In genomic region chr1:39733161-39733560, GRCh38 we compare ENCODE assay signal across 1 cellular context.
TF ChIP-seq lines count a peak whose summit lies in the region.

No MANE protein-coding gene starts in this region.

TF ChIP-seq in IMR-90, 13 proteins besides CTCF, POLR2A, EP300 and RAD21:
- no peak for TF ChIP-seq RFX5 (IDR thresholded peaks at IDR 0.05; ENCODE audit: low read depth, low read length)
- no peak for TF ChIP-seq MAZ (IDR thresholded peaks at IDR 0.05; ENCODE audit: borderline replicate concordance, low read depth, low read length)
- no peak for TF ChIP-seq MXI1 (IDR thresholded peaks at IDR 0.05; ENCODE audit: borderline replicate concordance, low read depth, low read length)
- TF ChIP-seq BHLHE40 (IDR thresholded peaks at IDR 0.05; ENCODE audit: low read depth, low read length): no peak
- no peak for TF ChIP-seq NFE2L2 (IDR thresholded peaks at IDR 0.05; ENCODE audit: low read depth, low read length)
- TF ChIP-seq CHD1 (IDR thresholded peaks at IDR 0.05; ENCODE audit: low read depth, low read length): no peak
- no peak for TF ChIP-seq RCOR1 (IDR thresholded peaks at IDR 0.05; ENCODE audit: insufficient replicate concordance, low read length)
- TF ChIP-seq ELK1 (IDR thresholded peaks at IDR 0.05; ENCODE audit: borderline replicate concordance, low read depth, low read length): no peak
